Comparison of ENCODE assay signal across 8 cellular contexts in the genomic region with DNA sequence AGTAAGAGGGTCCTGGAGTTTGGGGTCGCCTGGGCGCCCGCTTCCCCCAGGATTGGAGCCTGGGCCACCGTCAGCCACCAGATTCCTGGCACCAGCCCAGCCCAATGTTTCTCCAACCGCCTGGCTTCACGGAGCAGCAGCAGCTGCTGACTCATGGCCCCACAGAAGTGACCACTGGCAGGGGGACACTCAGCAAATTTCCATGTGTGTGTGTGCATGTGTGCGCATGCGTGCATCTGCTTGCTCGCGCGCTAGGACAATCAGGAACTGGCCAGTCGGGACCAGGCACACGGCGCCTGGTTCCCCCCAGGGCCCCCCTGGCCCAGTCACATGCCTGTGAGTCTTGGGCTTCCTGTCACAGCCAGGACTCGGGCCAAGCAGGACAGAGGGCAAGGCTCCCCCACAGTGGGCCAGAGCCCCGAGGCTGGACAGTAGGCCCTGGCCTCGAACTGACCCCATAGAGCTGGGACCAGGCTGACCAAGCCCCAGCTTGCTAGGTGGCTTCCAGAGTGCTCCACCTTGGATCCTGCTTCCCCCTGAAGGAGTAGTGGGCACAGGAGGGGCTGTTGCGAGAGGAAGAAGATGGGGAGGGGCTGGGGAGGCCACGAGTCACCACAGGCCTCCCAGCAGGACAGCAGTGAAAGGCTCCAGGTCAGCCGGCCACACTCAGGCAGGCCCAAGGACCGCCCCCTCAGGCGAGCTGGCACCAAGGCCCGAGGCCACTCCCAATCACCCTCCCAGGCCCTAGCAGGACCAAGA. TPM values are rescaled to one million over a fixed set of nuclear protein-coding genes. Genes with fewer than 3 reads are reported as not detected.
DNase-seq lines count a peak whose midpoint lies in the region; ATAC-seq, FAIRE-seq and TF ChIP-seq lines count a peak whose summit lies in the region.

No MANE protein-coding gene starts in this region.

- ATAC-seq in central memory CD8-positive, alpha-beta T cell (replicated peaks; ENCODE audit: extremely low read depth, poor library complexity, severe bottlenecking) = no peak
- no peak for ATAC-seq in GM18907 (IDR thresholded peaks at IDR 0.05; ENCODE audit: unreplicated experiment)
- ATAC-seq in HG02678 (IDR thresholded peaks at IDR 0.05; ENCODE audit: unreplicated experiment) = no peak

- H3K27ac ChIP-seq in layer of hippocampus (ENCODE audit: low read depth, low read length) = peak overlapping the region; percentile 99
- peak overlapping the region; percentile 90 to 99 (median 94) for H3K27ac ChIP-seq in spleen

- no peak for FAIRE-seq in H54 (lab: Jason Lieb, UNC)

- intact Hi-C loops in spleen (cut with DNase I; ENCODE audit: low total_unique reads) = no loop called here

- DNase-seq in H54 (ENCODE audit: insufficient read length, low spot score) (peak; percentile 90), spleen (peak; percentile 95), GM20000 (ENCODE audit: low spot score) (no peak)
- DNase-seq in central memory CD8-positive, alpha-beta T cell (ENCODE audit: low spot score in 2 of 2) = no peak
- DNase-seq in activated CD4-positive, alpha-beta T cell treated with anti-CD3 and anti-CD28 coated beads, Interleukin-2, amount 50 U/mL, for 1 hour = no peak

- no peak for TF ChIP-seq CTCF in spleen (IDR thresholded peaks at IDR 0.05 in 8 of 11, conservative IDR thresholded peaks at IDR 0.05 in 3 of 11)
- no peak for TF ChIP-seq CTCF in GM20000 (IDR thresholded peaks at IDR 0.05; ENCODE audit: extremely low read depth, missing control alignments)

- H3K9me3 ChIP-seq in spleen = no peaks in the 10 kb centered on the region

- peak overlapping the region; percentile 78 for H3K4me3 Mint-ChIP-seq in central memory CD8-positive, alpha-beta T cell

- 23 to 59% (median 38%) methylated on average over 14 to 23 of the region's 23 CpGs for WGBS in spleen, 5 donors

- H3K36me3 Mint-ChIP-seq in central memory CD8-positive, alpha-beta T cell (ENCODE audit: insufficient read depth) = peaks cover 4% of the 10 kb centered on the region

- H3K36me3 ChIP-seq in spleen = peaks cover 0 to 66% (median 26%) of the 10 kb centered on the region in 6 donors

- no peaks in the 10 kb centered on the region for H3K27me3 ChIP-seq in layer of hippocampus (ENCODE audit: control insufficient read depth, insufficient read depth, low read length)
- no peaks in the 10 kb centered on the region for H3K27me3 ChIP-seq in spleen (replicated peaks in 1 of 7)

- H3K4me1 ChIP-seq in spleen = peaks cover 75 to 90% (median 86%) of the 10 kb centered on the region in 6 donors

- peaks cover 56% of the 10 kb centered on the region for H3K4me1 Mint-ChIP-seq in central memory CD8-positive, alpha-beta T cell

- no peaks in the 10 kb centered on the region for H3K27me3 Mint-ChIP-seq in central memory CD8-positive, alpha-beta T cell

- H3K4me3 ChIP-seq in spleen = peak overlapping the region in 6 of 8 donors; percentile 82 to 99 (median 96)

- H3K9me3 Mint-ChIP-seq in central memory CD8-positive, alpha-beta T cell = no peaks in the 10 kb centered on the region

- TF ChIP-seq POLR2A in H54 (IDR thresholded peaks at IDR 0.05; ENCODE audit: low read depth, low read length) = 0 out of 2 replicates have a peak, but pooled peaks have one; percentile 5
- no peak for TF ChIP-seq POLR2A in spleen (IDR thresholded peaks at IDR 0.05)

- H3K27ac Mint-ChIP-seq in central memory CD8-positive, alpha-beta T cell (ENCODE audit: low read depth) = no peak overlapping the region

RNA-seq across cellular contexts. Expression of a gene that starts 3.2 kb away (rescaled TPM):
- total RNA-seq in spleen = 1,000 to 10,000 TPM in 2 of 7 donors, 100 to 1,000 TPM in 5; 653 to 1,234 (median 749) TPM
- 1,000 to 10,000 TPM in 1 of 3 donors, 100 to 1,000 TPM in 2; 289 to 1,120 (median 418) TPM for polyA plus RNA-seq in spleen

RNA-seq across cellular contexts. Expression of a gene that starts 10.1 kb away (rescaled TPM):
- 10 to 100 TPM in 2 of 7 donors, 1 to 10 TPM in 5; 6.7 to 41.6 (median 8.2) TPM for total RNA-seq in spleen
- polyA plus RNA-seq in spleen = 1 to 10 TPM in 2 of 3 donors, under 1 TPM in 1; 0.80 to 6.9 (median 2.4) TPM

Comparison
In these comparisons a context has a peak if more than half of its experiments do, and no peak if none do; other contexts are left out.
1. DNase-seq: peak in H54 (single experiment) and spleen (single experiment); none in central memory CD8-positive, alpha-beta T cell (0 of 2), activated CD4-positive, alpha-beta T cell treated with anti-CD3 and anti-CD28 coated beads, Interleukin-2, amount 50 U/mL, for 1 hour (single experiment) and GM20000 (single experiment).